8 cellular contexts compared by ENCODE assay signal in the genomic region with DNA sequence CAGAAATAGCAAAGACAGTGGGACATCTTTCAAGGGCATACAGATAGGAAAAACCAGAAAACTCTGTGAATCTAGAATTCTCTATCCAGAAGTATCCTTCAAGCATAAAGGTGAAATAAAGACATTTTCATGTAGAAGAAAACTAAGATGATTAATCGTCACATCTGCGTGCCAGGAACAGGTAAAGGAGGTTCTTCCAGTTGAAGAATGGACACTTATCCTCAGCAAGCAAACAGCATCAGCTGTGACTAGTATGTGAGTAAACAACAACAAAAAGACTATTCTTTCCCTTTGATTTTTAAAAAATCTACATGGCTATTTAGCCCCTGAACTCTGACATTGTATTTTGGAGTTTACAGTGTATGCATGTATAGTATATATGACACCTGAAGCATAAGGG.
"Had no signal": no experiment of that assay in that cellular context is flagged by ENCODE, and none has a peak within 500 bp of the region (broad histone marks: within the 10 kb centered on the region; RNA-seq: fewer than 3 reads in every experiment).

No MANE protein-coding gene starts in this region.

- H3K9ac ChIP-seq: KMS-11 had no signal

- DNase-seq: IMR-90, KBM-7, KG1 had no signal

- ATAC-seq: HepG2, K562 had no signal

- H3K4me2 ChIP-seq: KMS-11 had no signal

- FAIRE-seq: HepG2, HTR-8/SVneo, K562 had no signal

- H3K4me3 ChIP-seq: K562 had no signal

- H3K27ac ChIP-seq: HL-60, KMS-11 had no signal
